ENCODE assay signal across 1 cellular context in the genomic region with DNA sequence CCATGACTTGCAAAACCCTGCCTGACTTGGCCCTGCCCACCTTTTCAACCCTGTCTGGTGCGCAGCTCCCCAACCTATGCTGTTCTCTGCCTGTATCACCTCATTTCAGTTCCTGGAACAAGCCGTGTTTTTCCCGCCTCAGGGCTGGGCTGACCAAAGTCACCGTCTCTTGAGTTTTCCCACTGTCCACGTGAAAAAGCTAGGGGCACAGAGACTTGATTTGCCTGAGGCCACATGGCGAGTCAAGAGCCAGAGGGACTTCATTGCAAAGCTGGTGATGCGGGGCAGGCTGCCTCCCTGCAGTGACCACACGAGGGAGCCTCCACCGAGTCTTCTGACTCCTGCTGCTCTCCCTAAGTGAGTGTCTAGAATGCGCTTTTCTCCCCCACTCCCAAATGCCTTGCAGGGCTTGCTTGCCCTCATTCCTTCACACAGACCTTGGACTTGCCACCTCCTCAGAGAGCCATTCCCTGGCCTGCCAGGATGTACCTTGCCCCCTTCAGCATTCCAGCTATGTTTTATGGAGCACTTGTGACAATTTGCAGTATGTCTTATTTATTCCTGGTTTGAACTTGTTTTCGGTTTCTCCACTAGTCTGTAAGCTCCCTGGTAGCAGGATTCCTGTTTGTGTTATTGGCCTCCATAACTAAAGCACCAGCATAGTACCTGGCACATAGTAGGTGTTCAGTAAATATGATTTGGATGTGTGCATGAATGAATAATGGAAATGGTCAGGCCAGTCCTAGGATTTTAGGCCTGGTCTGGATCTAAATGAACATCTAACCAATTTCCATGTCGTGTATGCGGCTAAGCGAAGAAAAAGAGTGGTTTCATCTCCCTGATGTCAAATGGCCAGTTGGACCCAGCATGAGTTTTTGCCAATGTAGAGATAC.
A peak's percentile ranks its signal among the peaks of the same experiment; 100 is the strongest.
TF ChIP-seq lines count a peak whose summit lies in the region.

No MANE protein-coding gene starts in this region.

TF ChIP-seq in HepG2, 621 proteins besides CTCF, POLR2A, EP300 and RAD21 (continued from another document and continues in another):
- TF ChIP-seq, protein P1, sequence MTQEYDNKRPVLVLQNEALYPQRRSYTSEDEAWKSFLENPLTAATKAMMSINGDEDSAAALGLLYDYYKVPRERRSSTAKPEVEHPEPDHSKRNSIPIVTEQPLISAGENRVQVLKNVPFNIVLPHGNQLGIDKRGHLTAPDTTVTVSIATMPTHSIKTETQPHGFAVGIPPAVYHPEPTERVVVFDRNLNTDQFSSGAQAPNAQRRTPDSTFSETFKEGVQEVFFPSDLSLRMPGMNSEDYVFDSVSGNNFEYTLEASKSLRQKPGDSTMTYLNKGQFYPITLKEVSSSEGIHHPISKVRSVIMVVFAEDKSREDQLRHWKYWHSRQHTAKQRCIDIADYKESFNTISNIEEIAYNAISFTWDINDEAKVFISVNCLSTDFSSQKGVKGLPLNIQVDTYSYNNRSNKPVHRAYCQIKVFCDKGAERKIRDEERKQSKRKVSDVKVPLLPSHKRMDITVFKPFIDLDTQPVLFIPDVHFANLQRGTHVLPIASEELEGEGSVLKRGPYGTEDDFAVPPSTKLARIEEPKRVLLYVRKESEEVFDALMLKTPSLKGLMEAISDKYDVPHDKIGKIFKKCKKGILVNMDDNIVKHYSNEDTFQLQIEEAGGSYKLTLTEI (CRISPR knock-in tag; conservative IDR thresholded peaks at IDR 0.05) = no peak
- TF ChIP-seq ZNF772 (CRISPR knock-in tag; IDR thresholded peaks at IDR 0.05) (peak; percentile 39; the same call in 1 of the 2 replicates), YEATS4 (CRISPR knock-in tag; IDR thresholded peaks at IDR 0.05; ENCODE audit: borderline replicate concordance) (no peak), ZNF562 (CRISPR knock-in tag; IDR thresholded peaks at IDR 0.05; ENCODE audit: borderline replicate concordance) (no peak), HMG20B (CRISPR knock-in tag; conservative IDR thresholded peaks at IDR 0.05) (peak; percentile 56; the same call in 1 of the 2 replicates), CHD4 (IDR thresholded peaks at IDR 0.05; ENCODE audit: borderline replicate concordance, low read length) (no peak), ZNF724P (CRISPR knock-in tag; IDR thresholded peaks at IDR 0.05; ENCODE audit: borderline replicate concordance) (no peak), KDM4B (CRISPR knock-in tag; IDR thresholded peaks at IDR 0.05) (no peak), ZFP1 (CRISPR knock-in tag; IDR thresholded peaks at IDR 0.05) (0 out of 2 replicates have a peak, but pooled peaks have one; percentile 48), KDM1A (CRISPR knock-in tag; IDR thresholded peaks at IDR 0.05) (no peak), ZKSCAN8 (CRISPR knock-in tag; IDR thresholded peaks at IDR 0.05; ENCODE audit: borderline replicate concordance) (peak; percentile 80; the same call in 1 of the 2 replicates), PHF21A (CRISPR knock-in tag; IDR thresholded peaks at IDR 0.05) (no peak), BHLHE40 (IDR thresholded peaks at IDR 0.05; ENCODE audit: low read length) (no peak), RARA (CRISPR knock-in tag; IDR thresholded peaks at IDR 0.05) (peak; percentile 41; the same call in 1 of the 2 replicates), FOXJ3 (CRISPR knock-in tag; IDR thresholded peaks at IDR 0.05; ENCODE audit: borderline replicate concordance) (no peak), JUN (CRISPR knock-in tag; IDR thresholded peaks at IDR 0.05) (peak; percentile 42), RFX1 (IDR thresholded peaks at IDR 0.05) (no peak), MATR3 (CRISPR knock-in tag; IDR thresholded peaks at IDR 0.05) (no peak), SP2 (CRISPR knock-in tag; IDR thresholded peaks at IDR 0.05) (no peak), ZNF17 (CRISPR knock-in tag; IDR thresholded peaks at IDR 0.05) (no peak), ETV5 (CRISPR knock-in tag; IDR thresholded peaks at IDR 0.05; ENCODE audit: borderline replicate concordance) (no peak), AHR (CRISPR knock-in tag; IDR thresholded peaks at IDR 0.05) (no peak), PCBP2 (optimal IDR thresholded peaks at IDR 0.05; ENCODE audit: low read depth, low read length, poor library complexity, severe bottlenecking) (no peak), ZNF777 (CRISPR knock-in tag; IDR thresholded peaks at IDR 0.05) (no peak), NFRKB (IDR thresholded peaks at IDR 0.05) (no peak), ZNF737 (CRISPR knock-in tag; IDR thresholded peaks at IDR 0.05; ENCODE audit: borderline replicate concordance) (no peak), HHEX (CRISPR knock-in tag; IDR thresholded peaks at IDR 0.05) (no peak), GTF3A (CRISPR knock-in tag; conservative IDR thresholded peaks at IDR 0.05) (no peak), ZC3H4 (CRISPR knock-in tag; IDR thresholded peaks at IDR 0.05; ENCODE audit: borderline replicate concordance) (no peak), ZNF44 (CRISPR knock-in tag; IDR thresholded peaks at IDR 0.05) (0 out of 2 replicates have a peak, but pooled peaks have one; percentile 49), PCBP1 (IDR thresholded peaks at IDR 0.05; ENCODE audit: borderline replicate concordance, low read depth, low read length) (no peak), ARHGAP35 (CRISPR knock-in tag; IDR thresholded peaks at IDR 0.05; ENCODE audit: borderline replicate concordance) (peak; percentile 85; the same call in 1 of the 2 replicates), SP4 (CRISPR knock-in tag; IDR thresholded peaks at IDR 0.05) (peak; percentile 68; the same call in 1 of the 2 replicates), TGIF2 (CRISPR knock-in tag; IDR thresholded peaks at IDR 0.05) (no peak; the same call in 1 of the 2 replicates), AGO1 (IDR thresholded peaks at IDR 0.05; ENCODE audit: low read depth, low read length, poor library complexity, severe bottlenecking) (no peak), ZNF782 (CRISPR knock-in tag; IDR thresholded peaks at IDR 0.05; ENCODE audit: borderline replicate concordance) (no peak; the same call in 1 of the 2 replicates), SIN3A (IDR thresholded peaks at IDR 0.05; ENCODE audit: borderline replicate concordance, low read depth, low read length) (no peak), RFXAP (CRISPR knock-in tag; IDR thresholded peaks at IDR 0.05; ENCODE audit: borderline replicate concordance) (0 out of 2 replicates have a peak, but pooled peaks have one; percentile 35), ZFP37 (CRISPR knock-in tag; IDR thresholded peaks at IDR 0.05; ENCODE audit: borderline replicate concordance) (no peak)
- TF ChIP-seq, protein P2, sequence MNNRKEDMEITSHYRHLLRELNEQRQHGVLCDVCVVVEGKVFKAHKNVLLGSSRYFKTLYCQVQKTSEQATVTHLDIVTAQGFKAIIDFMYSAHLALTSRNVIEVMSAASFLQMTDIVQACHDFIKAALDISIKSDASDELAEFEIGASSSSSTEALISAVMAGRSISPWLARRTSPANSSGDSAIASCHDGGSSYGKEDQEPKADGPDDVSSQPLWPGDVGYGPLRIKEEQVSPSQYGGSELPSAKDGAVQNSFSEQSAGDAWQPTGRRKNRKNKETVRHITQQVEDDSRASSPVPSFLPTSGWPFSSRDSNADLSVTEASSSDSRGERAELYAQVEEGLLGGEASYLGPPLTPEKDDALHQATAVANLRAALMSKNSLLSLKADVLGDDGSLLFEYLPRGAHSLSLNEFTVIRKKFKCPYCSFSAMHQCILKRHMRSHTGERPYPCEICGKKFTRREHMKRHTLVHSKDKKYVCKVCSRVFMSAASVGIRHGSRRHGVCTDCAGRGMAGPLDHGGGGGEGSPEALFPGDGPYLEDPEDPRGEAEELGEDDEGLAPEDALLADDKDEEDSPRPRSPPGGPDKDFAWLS (CRISPR knock-in tag; IDR thresholded peaks at IDR 0.05; ENCODE audit: borderline replicate concordance) = no peak
- TF ChIP-seq, protein P3, sequence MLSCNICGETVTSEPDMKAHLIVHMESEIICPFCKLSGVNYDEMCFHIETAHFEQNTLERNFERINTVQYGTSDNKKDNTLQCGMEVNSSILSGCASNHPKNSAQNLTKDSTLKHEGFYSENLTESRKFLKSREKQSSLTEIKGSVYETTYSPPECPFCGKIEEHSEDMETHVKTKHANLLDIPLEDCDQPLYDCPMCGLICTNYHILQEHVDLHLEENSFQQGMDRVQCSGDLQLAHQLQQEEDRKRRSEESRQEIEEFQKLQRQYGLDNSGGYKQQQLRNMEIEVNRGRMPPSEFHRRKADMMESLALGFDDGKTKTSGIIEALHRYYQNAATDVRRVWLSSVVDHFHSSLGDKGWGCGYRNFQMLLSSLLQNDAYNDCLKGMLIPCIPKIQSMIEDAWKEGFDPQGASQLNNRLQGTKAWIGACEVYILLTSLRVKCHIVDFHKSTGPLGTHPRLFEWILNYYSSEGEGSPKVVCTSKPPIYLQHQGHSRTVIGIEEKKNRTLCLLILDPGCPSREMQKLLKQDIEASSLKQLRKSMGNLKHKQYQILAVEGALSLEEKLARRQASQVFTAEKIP (CRISPR knock-in tag; IDR thresholded peaks at IDR 0.05; ENCODE audit: borderline replicate concordance) = no peak
- TF ChIP-seq, protein P4, sequence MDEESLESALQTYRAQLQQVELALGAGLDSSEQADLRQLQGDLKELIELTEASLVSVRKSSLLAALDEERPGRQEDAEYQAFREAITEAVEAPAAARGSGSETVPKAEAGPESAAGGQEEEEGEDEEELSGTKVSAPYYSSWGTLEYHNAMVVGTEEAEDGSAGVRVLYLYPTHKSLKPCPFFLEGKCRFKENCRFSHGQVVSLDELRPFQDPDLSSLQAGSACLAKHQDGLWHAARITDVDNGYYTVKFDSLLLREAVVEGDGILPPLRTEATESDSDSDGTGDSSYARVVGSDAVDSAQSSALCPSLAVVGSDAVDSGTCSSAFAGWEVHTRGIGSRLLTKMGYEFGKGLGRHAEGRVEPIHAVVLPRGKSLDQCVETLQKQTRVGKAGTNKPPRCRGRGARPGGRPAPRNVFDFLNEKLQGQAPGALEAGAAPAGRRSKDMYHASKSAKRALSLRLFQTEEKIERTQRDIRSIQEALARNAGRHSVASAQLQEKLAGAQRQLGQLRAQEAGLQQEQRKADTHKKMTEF (CRISPR knock-in tag; IDR thresholded peaks at IDR 0.05) = peak; percentile 41; the same call in 1 of the 2 replicates
- TF ChIP-seq, protein P5, sequence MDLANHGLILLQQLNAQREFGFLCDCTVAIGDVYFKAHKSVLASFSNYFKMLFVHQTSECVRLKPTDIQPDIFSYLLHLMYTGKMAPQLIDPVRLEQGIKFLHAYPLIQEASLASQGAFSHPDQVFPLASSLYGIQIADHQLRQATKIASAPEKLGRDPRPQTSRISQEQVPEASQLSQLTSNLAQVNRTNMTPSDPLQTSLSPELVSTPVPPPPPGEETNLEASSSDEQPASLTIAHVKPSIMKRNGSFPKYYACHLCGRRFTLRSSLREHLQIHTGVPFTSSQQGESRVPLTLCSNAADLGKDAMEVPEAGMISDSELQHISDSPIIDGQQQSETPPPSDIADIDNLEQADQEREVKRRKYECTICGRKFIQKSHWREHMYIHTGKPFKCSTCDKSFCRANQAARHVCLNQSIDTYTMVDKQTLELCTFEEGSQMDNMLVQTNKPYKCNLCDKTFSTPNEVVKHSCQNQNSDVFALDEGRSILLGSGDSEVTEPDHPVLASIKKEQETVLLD (CRISPR knock-in tag; IDR thresholded peaks at IDR 0.05; ENCODE audit: low read depth) = no peak
- TF ChIP-seq, protein P6, sequence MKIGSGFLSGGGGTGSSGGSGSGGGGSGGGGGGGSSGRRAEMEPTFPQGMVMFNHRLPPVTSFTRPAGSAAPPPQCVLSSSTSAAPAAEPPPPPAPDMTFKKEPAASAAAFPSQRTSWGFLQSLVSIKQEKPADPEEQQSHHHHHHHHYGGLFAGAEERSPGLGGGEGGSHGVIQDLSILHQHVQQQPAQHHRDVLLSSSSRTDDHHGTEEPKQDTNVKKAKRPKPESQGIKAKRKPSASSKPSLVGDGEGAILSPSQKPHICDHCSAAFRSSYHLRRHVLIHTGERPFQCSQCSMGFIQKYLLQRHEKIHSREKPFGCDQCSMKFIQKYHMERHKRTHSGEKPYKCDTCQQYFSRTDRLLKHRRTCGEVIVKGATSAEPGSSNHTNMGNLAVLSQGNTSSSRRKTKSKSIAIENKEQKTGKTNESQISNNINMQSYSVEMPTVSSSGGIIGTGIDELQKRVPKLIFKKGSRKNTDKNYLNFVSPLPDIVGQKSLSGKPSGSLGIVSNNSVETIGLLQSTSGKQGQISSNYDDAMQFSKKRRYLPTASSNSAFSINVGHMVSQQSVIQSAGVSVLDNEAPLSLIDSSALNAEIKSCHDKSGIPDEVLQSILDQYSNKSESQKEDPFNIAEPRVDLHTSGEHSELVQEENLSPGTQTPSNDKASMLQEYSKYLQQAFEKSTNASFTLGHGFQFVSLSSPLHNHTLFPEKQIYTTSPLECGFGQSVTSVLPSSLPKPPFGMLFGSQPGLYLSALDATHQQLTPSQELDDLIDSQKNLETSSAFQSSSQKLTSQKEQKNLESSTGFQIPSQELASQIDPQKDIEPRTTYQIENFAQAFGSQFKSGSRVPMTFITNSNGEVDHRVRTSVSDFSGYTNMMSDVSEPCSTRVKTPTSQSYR (CRISPR knock-in tag; IDR thresholded peaks at IDR 0.05; ENCODE audit: borderline replicate concordance) = peak; percentile 5; the same call in 1 of the 2 replicates
- TF ChIP-seq, protein P7, sequence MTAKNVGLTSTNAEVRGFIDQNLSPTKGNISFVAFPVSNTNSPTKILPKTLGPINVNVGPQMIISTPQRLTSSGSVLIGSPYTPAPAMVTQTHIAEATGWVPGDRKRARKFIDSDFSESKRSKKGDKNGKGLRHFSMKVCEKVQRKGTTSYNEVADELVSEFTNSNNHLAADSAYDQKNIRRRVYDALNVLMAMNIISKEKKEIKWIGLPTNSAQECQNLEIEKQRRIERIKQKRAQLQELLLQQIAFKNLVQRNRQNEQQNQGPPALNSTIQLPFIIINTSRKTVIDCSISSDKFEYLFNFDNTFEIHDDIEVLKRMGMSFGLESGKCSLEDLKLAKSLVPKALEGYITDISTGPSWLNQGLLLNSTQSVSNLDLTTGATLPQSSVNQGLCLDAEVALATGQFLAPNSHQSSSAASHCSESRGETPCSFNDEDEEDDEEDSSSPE (CRISPR knock-in tag; IDR thresholded peaks at IDR 0.05) = 0 out of 2 replicates have a peak, but pooled peaks have one; percentile 23
- TF ChIP-seq, protein P8, sequence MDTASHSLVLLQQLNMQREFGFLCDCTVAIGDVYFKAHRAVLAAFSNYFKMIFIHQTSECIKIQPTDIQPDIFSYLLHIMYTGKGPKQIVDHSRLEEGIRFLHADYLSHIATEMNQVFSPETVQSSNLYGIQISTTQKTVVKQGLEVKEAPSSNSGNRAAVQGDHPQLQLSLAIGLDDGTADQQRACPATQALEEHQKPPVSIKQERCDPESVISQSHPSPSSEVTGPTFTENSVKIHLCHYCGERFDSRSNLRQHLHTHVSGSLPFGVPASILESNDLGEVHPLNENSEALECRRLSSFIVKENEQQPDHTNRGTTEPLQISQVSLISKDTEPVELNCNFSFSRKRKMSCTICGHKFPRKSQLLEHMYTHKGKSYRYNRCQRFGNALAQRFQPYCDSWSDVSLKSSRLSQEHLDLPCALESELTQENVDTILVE (CRISPR knock-in tag; IDR thresholded peaks at IDR 0.05) = peak; percentile 54; the same call in 1 of the 2 replicates
- TF ChIP-seq, protein P9, sequence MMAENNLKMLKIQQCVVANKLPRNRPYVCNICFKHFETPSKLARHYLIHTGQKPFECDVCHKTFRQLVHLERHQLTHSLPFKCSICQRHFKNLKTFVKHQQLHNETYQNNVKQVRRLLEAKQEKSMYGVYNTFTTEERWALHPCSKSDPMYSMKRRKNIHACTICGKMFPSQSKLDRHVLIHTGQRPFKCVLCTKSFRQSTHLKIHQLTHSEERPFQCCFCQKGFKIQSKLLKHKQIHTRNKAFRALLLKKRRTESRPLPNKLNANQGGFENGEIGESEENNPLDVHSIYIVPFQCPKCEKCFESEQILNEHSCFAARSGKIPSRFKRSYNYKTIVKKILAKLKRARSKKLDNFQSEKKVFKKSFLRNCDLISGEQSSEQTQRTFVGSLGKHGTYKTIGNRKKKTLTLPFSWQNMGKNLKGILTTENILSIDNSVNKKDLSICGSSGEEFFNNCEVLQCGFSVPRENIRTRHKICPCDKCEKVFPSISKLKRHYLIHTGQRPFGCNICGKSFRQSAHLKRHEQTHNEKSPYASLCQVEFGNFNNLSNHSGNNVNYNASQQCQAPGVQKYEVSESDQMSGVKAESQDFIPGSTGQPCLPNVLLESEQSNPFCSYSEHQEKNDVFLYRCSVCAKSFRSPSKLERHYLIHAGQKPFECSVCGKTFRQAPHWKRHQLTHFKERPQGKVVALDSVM (CRISPR knock-in tag; IDR thresholded peaks at IDR 0.05) = no peak
